In the genomic region with DNA sequence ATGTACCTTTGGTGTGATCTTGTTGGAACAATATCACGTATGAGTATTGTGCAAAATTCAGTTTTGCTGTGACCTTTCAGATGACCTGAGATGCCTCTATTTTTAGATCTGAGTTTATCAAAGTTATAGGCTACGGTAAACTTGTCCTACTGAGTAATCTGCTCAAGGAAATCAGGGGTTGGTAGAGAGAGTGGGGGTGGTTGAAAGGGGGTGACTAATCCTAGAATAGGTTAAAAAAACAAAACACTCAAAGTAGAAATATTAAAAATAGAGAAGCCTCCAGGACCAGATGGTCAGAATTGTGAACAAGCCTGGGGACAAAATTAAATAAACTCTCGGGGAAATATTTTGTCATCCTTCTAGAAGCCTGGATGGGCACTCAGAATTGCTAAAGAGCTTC, we compare ENCODE assay signal across 21 cellular contexts. TPM values are rescaled to one million over a fixed set of nuclear protein-coding genes. Genes with fewer than 3 reads are reported as not detected.
A peak's percentile ranks its signal among the peaks of the same experiment; 100 is the strongest.
DNase-seq lines count a peak whose midpoint lies in the region; TF ChIP-seq lines count a peak whose summit lies in the region.
"Had no signal": no experiment of that assay in that cellular context is flagged by ENCODE, and none has a peak within 500 bp of the region (broad histone marks: within the 10 kb centered on the region; RNA-seq: fewer than 3 reads in every experiment).

No MANE protein-coding gene starts in this region.

- no peak for TF ChIP-seq CTCF in esophagus muscularis mucosa (IDR thresholded peaks at IDR 0.05)
- no peak for TF ChIP-seq CTCF in stomach (IDR thresholded peaks at IDR 0.05)

- intact Hi-C loops in esophagus muscularis mucosa (cut with DNase I) (no loop called here), stomach (cut with DNase I; ENCODE audit: low total_unique reads) (no loop called here)

- no peak overlapping the region for H3K4me3 ChIP-seq in GM23248
- no peak overlapping the region for H3K4me3 ChIP-seq in esophagus muscularis mucosa
- H3K4me3 ChIP-seq in stomach, result no peak overlapping the region

- no peaks in the 10 kb centered on the region; the same call in 1 of the 2 replicates for H3K9me2 ChIP-seq in GM23248 (ENCODE audit: insufficient read depth)

- H2AFZ ChIP-seq in GM23248, result no peak overlapping the region

- TF ChIP-seq POLR2A in esophagus muscularis mucosa (IDR thresholded peaks at IDR 0.05; ENCODE audit: low read depth), result no peak
- TF ChIP-seq POLR2A in stomach (IDR thresholded peaks at IDR 0.05), result no peak

- in situ Hi-C loops in GM23248 (cut with MboI), result no loop called here

- no peaks in the 10 kb centered on the region for H3F3A ChIP-seq in GM23248 (ENCODE audit: insufficient read depth)

- no peaks in the 10 kb centered on the region for H3K9me3 ChIP-seq in GM23248 (ENCODE audit: low read depth)
- no peaks in the 10 kb centered on the region for H3K9me3 ChIP-seq in esophagus muscularis mucosa
- no peaks in the 10 kb centered on the region for H3K9me3 ChIP-seq in stomach

- 12% methylated on average over 3 of the region's 3 CpGs for WGBS in GM23248 (ENCODE audit: low coverage in 1 of 2, low lambda C conversion rate in 2 of 2, missing lambda C conversion rate in 2 of 2), 2 experiments
- WGBS in esophagus muscularis mucosa, result 48% methylated on average over 3 of the region's 3 CpGs
- 32 to 54% (median 37%) methylated on average over 3 of the region's 3 CpGs for WGBS in stomach, 5 donors

- H3K27ac ChIP-seq in GM23248 (no peak overlapping the region), esophagus muscularis mucosa (replicated peaks in 1 of 4) (no peak overlapping the region), stomach (no peak overlapping the region), caudate nucleus (ENCODE audit: low read depth, low read length) (no peak overlapping the region)
- H3K27ac ChIP-seq: C4-2B had no signal

- peak; percentile 27 for DNase-seq in GM23248
- peak; percentile 39 for DNase-seq in LHCN-M2 (ENCODE audit: low read depth)
- DNase-seq in esophagus muscularis mucosa (ENCODE audit: extremely low spot score), result peak; percentile 7
- no peak for DNase-seq in stomach
- no peak for DNase-seq in caudate nucleus (lab: John Stamatoyannopoulos, UW)
- no peak for DNase-seq in NCI-H1436 (lab: John Stamatoyannopoulos, UW)
- no peak for DNase-seq in SKM-1 (lab: John Stamatoyannopoulos, UW; ENCODE audit: unreplicated experiment)
- DNase-seq: ACHN, AML-193, DMS79 treated with DMSO at 0.1 percent for 48 hours, GDM1, GOT3, KG1, NCI-H146, NCI-H2029 treated with DMSO at 0.1 percent for 48 hours, NCI-H526 treated with DMSO at 0.1 percent for 48 hours, Right ventricle myocardium superior, T-cell had no signal

- H3K4me1 ChIP-seq in GM23248 (ENCODE audit: insufficient read depth) (peaks cover 15% of the 10 kb centered on the region), esophagus muscularis mucosa (no peaks in the 10 kb centered on the region), stomach (no peaks in the 10 kb centered on the region)

- H3K9ac ChIP-seq in GM23248, result no peak overlapping the region

- no peaks in the 10 kb centered on the region for H4K20me1 ChIP-seq in GM23248 (ENCODE audit: insufficient read depth)

- H3K79me2 ChIP-seq in GM23248 (ENCODE audit: insufficient read depth), result no peaks in the 10 kb centered on the region

- TF ChIP-seq EP300 in esophagus muscularis mucosa (IDR thresholded peaks at IDR 0.05) (no peak), stomach (IDR thresholded peaks at IDR 0.05) (no peak)

- H3K27me3 ChIP-seq in GM23248 (replicated peaks; ENCODE audit: insufficient read depth), result no peaks in the 10 kb centered on the region
- H3K27me3 ChIP-seq in esophagus muscularis mucosa, result no peaks in the 10 kb centered on the region
- H3K27me3 ChIP-seq in stomach, result no peaks in the 10 kb centered on the region

- H3K36me3 ChIP-seq in GM23248 (ENCODE audit: low read depth) (no peaks in the 10 kb centered on the region), esophagus muscularis mucosa (no peaks in the 10 kb centered on the region), stomach (no peaks in the 10 kb centered on the region)

- H3K4me2 ChIP-seq in GM23248 (ENCODE audit: unreplicated experiment), result peak overlapping the region; percentile 48

RNA-seq across cellular contexts. Expression of a gene that starts 59.9 kb away (rescaled TPM):
- 0.65 and 0.76 TPM in 2 replicates for total RNA-seq in GM23248 (2014; rRNA removed; shearing (Covaris generic))
- polyA plus RNA-seq in GM23248 (2016; fragmentation: Nextera tagmentation; extraction: Ambion mirVana) (0.94 and 1.1 TPM in 2 replicates), stomach (under 1 TPM in 1 of 3 donors, not detected in 2; 0.03 TPM)
- total RNA-seq in LHCN-M2 (2014; rRNA removed) (not detected in 2 replicates), esophagus muscularis mucosa (not detected), stomach (under 1 TPM in 1 of 5 donors, not detected in 4; 0.18 TPM)
- 0.04 TPM for polyA plus RNA-seq in LHCN-M2 (2012)
- total RNA-seq: HepG2, OCI-LY7, T-cell had no signal
- polyA plus RNA-seq: HepG2 had no signal

Comparison
In these comparisons a context has a peak if more than half of its experiments do, and no peak if none do; other contexts are left out.
1. DNase-seq: peak in GM23248 (single experiment), LHCN-M2 (single experiment) and esophagus muscularis mucosa (single experiment); none in stomach (single experiment), caudate nucleus (0 of 61), NCI-H1436 (single experiment) and SKM-1 (single experiment).